In genomic region chr6:158852312-158853071, GRCh38 we compare ENCODE assay signal across 9 cellular contexts. TPM values are rescaled to one million over a fixed set of nuclear protein-coding genes. Genes with fewer than 3 reads are reported as not detected.
A peak's percentile ranks its signal among the peaks of the same experiment; 100 is the strongest.
DNase-seq lines count a peak whose midpoint lies in the region; ATAC-seq, FAIRE-seq and TF ChIP-seq lines count a peak whose summit lies in the region.
"Had no signal": no experiment of that assay in that cellular context is flagged by ENCODE, and none has a peak within 500 bp of the region (broad histone marks: within the 10 kb centered on the region; RNA-seq: fewer than 3 reads in every experiment).

No MANE protein-coding gene starts in this region.

- peaks cover 27 to 36% (median 29%) of the 10 kb centered on the region in 4 donors for H3K4me1 Mint-ChIP-seq in CD4-positive, alpha-beta memory T cell
- H3K4me1 Mint-ChIP-seq in T-helper 17 cell = peaks cover 33% of the 10 kb centered on the region

- POLR2A ChIA-PET in CD4-positive, alpha-beta memory T cell (lab: Charles Lee; ENCODE audit: partially characterized antibody) = interaction anchor here (1.0 to 9.6 kb wide), 11 partner anchors 16 to 194 kb away, joined by 3 to 544 read pairs (median 18); partner anchors contain the start of gene EZR

- peak in 1 of 5 donors; percentile 47 for DNase-seq in CD4-positive, alpha-beta memory T cell
- DNase-seq in HT1080 (ENCODE audit: low read depth) (peak; percentile 29), bronchial epithelial cell (ENCODE audit: low read depth) (peak; percentile 29), T-helper 17 cell (no peak)

- peak; percentile 52 for FAIRE-seq in bronchial epithelial cell (lab: Jason Lieb, UNC)
- FAIRE-seq: D721Med had no signal

- CTCF ChIA-PET in CD4-positive, alpha-beta memory T cell (lab: Charles Lee; ENCODE audit: partially characterized antibody) = interaction anchor here (1.0 to 5.1 kb wide), 2 partner anchors 9 to 16 kb away, joined by 3 to 58 read pairs; no protein-coding TSS in a partner anchor

- intact Hi-C loops in CD4-positive, alpha-beta memory T cell (cut with micrococcal nuclease) = loop anchor here (1.0 to 10.0 kb wide), 5 partner anchors 17 to 208 kb away; partner anchors contain the start of genes DYNLT1 and TAGAP

- peak overlapping the region; percentile 91 for H3K27ac ChIP-seq in CD4-positive, alpha-beta memory T cell (ENCODE audit: low read depth, low read length)
- peak overlapping the region; percentile 79 for H3K27ac ChIP-seq in muscle layer of duodenum (ENCODE audit: low read length)

- H3K36me3 ChIP-seq in CD4-positive, alpha-beta memory T cell (ENCODE audit: insufficient read depth, low read length) = no peaks in the 10 kb centered on the region
- H3K36me3 ChIP-seq in bronchial epithelial cell (ENCODE audit: control insufficient read depth, insufficient read depth, low read length) (no peaks in the 10 kb centered on the region), muscle layer of duodenum (ENCODE audit: control insufficient read depth in 1 of 2, insufficient read depth in 2 of 2, low read length in 2 of 2) (peaks cover 0 to 4% of the 10 kb centered on the region in 2 donors)

- ATAC-seq in T-helper 17 cell = no peak
- no peak for ATAC-seq in GM21529 (IDR thresholded peaks at IDR 0.05; ENCODE audit: unreplicated experiment)
- ATAC-seq in HG03442 (IDR thresholded peaks at IDR 0.05; ENCODE audit: unreplicated experiment) = no peak
- no peak for ATAC-seq in GM18858 (IDR thresholded peaks at IDR 0.05; ENCODE audit: unreplicated experiment)

- H3K4me3 Mint-ChIP-seq in CD4-positive, alpha-beta memory T cell = peak overlapping the region in 3 of 8 donors; percentile 9 to 25 (median 22)
- H3K4me3 Mint-ChIP-seq in T-helper 17 cell = no peak overlapping the region

- no peak for TF ChIP-seq CTCF in bronchial epithelial cell (IDR thresholded peaks at IDR 0.05; ENCODE audit: insufficient read depth, low read length, severe bottlenecking)

- H3K4me3 ChIP-seq in CD4-positive, alpha-beta memory T cell (ENCODE audit: low read length in 2 of 2) = peak overlapping the region; percentile 53 to 81
- H3K4me3 ChIP-seq in bronchial epithelial cell (ENCODE audit: low read depth, low read length) (no peak overlapping the region), muscle layer of duodenum (ENCODE audit: low read depth in 1 of 2, low read length in 2 of 2) (no peak overlapping the region)

- no peak overlapping the region for H3K27ac Mint-ChIP-seq in CD4-positive, alpha-beta memory T cell
- H3K27ac Mint-ChIP-seq in T-helper 17 cell = no peak overlapping the region

- no peaks in the 10 kb centered on the region for H3K27me3 Mint-ChIP-seq in CD4-positive, alpha-beta memory T cell
- H3K27me3 Mint-ChIP-seq in T-helper 17 cell = no peaks in the 10 kb centered on the region

- no peaks in the 10 kb centered on the region for H3K36me3 Mint-ChIP-seq in CD4-positive, alpha-beta memory T cell
- no peaks in the 10 kb centered on the region for H3K36me3 Mint-ChIP-seq in T-helper 17 cell (ENCODE audit: low read depth)

- peaks cover 74% of the 10 kb centered on the region for H3K4me1 ChIP-seq in CD4-positive, alpha-beta memory T cell (ENCODE audit: insufficient read depth, low read length)
- peaks cover 15 to 20% of the 10 kb centered on the region in 2 donors for H3K4me1 ChIP-seq in muscle layer of duodenum (ENCODE audit: control insufficient read depth in 1 of 2, insufficient read depth in 2 of 2, low read length in 2 of 2)

- H3K9me3 ChIP-seq in CD4-positive, alpha-beta memory T cell (ENCODE audit: control insufficient read depth in 1 of 2, low read length in 2 of 2) = no peaks in the 10 kb centered on the region
- no peaks in the 10 kb centered on the region for H3K9me3 ChIP-seq in muscle layer of duodenum (ENCODE audit: control insufficient read depth in 1 of 2, low read length in 2 of 2)
- no peaks in the 10 kb centered on the region for H3K9me3 ChIP-seq in T-helper 17 cell (ENCODE audit: control insufficient read depth, low read length, poor library complexity, severe bottlenecking)

- H3K27me3 ChIP-seq in CD4-positive, alpha-beta memory T cell (ENCODE audit: insufficient read depth, low read length) = no peaks in the 10 kb centered on the region
- H3K27me3 ChIP-seq in bronchial epithelial cell (ENCODE audit: control insufficient read depth, insufficient read depth, low read length) = no peaks in the 10 kb centered on the region
- no peaks in the 10 kb centered on the region for H3K27me3 ChIP-seq in muscle layer of duodenum (ENCODE audit: low read depth, low read length)

- H3K9me3 Mint-ChIP-seq in CD4-positive, alpha-beta memory T cell = peaks cover 0 to 2% (median 0%) of the 10 kb centered on the region in 8 donors

RNA-seq across cellular contexts. Expression of gene EZR, which starts 33.3 kb away (rescaled TPM):
- total RNA-seq in CD4-positive, alpha-beta memory T cell = 100 to 1,000 TPM; 264 to 277 TPM
- polyA plus RNA-seq in CD4-positive, alpha-beta memory T cell = 100 to 1,000 TPM; 260 to 268 TPM
- 228 and 253 TPM in 2 replicates for total RNA-seq in HT1080 (2014; rRNA removed; shearing (Covaris generic))
- 163 and 167 TPM in 2 replicates for polyA plus RNA-seq in HT1080 (2015; cell fraction: cytosol; rRNA removed)
- 404 and 422 TPM in 2 replicates for polyA plus RNA-seq in HT1080 (2015; cell fraction: nucleus; rRNA removed)
- total RNA-seq in bronchial epithelial cell = 314 and 407 TPM in 2 replicates
- total RNA-seq in T-helper 17 cell = 100 to 1,000 TPM; 341 to 361 TPM

Comparison
In these comparisons a context has a peak if more than half of its experiments do, and no peak if none do; other contexts are left out.
1. DNase-seq: peak in HT1080 (single experiment) and bronchial epithelial cell (single experiment); none in T-helper 17 cell (0 of 3).
2. H3K4me3 ChIP-seq: peak in CD4-positive, alpha-beta memory T cell (2 of 2); none in bronchial epithelial cell (single experiment) and muscle layer of duodenum (0 of 2).